Comparison of ENCODE assay signal across 2 cellular contexts in the genomic region with DNA sequence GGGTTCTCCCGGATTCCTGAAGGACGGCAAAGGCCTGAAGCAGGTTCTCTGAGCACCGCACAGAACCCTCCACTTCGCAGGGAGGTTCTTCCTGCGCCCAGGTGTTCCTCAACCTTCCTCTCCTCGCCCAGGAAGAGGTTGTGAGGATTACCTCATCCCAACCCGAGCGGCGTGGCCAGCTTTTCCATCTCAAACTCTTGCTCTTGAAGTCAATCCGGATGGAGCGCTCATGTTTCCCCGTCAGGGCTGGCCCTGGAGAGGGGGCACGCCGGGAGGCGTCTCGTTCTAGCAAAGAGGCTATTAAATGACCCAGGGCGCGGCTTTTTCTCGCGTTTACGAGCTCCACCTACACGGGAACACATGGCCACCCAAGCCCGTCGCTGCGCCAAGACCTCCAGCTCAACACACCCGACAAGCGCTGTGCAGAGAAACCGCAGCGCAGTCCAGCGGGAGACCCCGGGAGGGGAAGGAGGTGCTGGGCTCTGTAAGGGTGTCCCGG.
TF ChIP-seq lines count a peak whose summit lies in the region.

No MANE protein-coding gene starts in this region.

TF ChIP-seq in SK-N-SH treated with all-trans-retinoic acid at 6 μM for 48 hours, 23 proteins besides CTCF, POLR2A, EP300 and RAD21 (continued from another document):
- TF ChIP-seq, protein P1, sequence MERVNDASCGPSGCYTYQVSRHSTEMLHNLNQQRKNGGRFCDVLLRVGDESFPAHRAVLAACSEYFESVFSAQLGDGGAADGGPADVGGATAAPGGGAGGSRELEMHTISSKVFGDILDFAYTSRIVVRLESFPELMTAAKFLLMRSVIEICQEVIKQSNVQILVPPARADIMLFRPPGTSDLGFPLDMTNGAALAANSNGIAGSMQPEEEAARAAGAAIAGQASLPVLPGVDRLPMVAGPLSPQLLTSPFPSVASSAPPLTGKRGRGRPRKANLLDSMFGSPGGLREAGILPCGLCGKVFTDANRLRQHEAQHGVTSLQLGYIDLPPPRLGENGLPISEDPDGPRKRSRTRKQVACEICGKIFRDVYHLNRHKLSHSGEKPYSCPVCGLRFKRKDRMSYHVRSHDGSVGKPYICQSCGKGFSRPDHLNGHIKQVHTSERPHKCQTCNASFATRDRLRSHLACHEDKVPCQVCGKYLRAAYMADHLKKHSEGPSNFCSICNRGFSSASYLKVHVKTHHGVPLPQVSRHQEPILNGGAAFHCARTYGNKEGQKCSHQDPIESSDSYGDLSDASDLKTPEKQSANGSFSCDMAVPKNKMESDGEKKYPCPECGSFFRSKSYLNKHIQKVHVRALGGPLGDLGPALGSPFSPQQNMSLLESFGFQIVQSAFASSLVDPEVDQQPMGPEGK (CRISPR knock-in tag; IDR thresholded peaks at IDR 0.05; ENCODE audit: borderline replicate concordance): peak; percentile 57; the same call in 1 of the 2 replicates
TF ChIP-seq in SK-N-SH treated with all-trans-retinoic acid at 6 μM for 48 hours: peak in this region for 7.

TF ChIP-seq in H1, 55 proteins besides CTCF, POLR2A, EP300 and RAD21 (continued from another document):
- TF ChIP-seq, protein P2, sequence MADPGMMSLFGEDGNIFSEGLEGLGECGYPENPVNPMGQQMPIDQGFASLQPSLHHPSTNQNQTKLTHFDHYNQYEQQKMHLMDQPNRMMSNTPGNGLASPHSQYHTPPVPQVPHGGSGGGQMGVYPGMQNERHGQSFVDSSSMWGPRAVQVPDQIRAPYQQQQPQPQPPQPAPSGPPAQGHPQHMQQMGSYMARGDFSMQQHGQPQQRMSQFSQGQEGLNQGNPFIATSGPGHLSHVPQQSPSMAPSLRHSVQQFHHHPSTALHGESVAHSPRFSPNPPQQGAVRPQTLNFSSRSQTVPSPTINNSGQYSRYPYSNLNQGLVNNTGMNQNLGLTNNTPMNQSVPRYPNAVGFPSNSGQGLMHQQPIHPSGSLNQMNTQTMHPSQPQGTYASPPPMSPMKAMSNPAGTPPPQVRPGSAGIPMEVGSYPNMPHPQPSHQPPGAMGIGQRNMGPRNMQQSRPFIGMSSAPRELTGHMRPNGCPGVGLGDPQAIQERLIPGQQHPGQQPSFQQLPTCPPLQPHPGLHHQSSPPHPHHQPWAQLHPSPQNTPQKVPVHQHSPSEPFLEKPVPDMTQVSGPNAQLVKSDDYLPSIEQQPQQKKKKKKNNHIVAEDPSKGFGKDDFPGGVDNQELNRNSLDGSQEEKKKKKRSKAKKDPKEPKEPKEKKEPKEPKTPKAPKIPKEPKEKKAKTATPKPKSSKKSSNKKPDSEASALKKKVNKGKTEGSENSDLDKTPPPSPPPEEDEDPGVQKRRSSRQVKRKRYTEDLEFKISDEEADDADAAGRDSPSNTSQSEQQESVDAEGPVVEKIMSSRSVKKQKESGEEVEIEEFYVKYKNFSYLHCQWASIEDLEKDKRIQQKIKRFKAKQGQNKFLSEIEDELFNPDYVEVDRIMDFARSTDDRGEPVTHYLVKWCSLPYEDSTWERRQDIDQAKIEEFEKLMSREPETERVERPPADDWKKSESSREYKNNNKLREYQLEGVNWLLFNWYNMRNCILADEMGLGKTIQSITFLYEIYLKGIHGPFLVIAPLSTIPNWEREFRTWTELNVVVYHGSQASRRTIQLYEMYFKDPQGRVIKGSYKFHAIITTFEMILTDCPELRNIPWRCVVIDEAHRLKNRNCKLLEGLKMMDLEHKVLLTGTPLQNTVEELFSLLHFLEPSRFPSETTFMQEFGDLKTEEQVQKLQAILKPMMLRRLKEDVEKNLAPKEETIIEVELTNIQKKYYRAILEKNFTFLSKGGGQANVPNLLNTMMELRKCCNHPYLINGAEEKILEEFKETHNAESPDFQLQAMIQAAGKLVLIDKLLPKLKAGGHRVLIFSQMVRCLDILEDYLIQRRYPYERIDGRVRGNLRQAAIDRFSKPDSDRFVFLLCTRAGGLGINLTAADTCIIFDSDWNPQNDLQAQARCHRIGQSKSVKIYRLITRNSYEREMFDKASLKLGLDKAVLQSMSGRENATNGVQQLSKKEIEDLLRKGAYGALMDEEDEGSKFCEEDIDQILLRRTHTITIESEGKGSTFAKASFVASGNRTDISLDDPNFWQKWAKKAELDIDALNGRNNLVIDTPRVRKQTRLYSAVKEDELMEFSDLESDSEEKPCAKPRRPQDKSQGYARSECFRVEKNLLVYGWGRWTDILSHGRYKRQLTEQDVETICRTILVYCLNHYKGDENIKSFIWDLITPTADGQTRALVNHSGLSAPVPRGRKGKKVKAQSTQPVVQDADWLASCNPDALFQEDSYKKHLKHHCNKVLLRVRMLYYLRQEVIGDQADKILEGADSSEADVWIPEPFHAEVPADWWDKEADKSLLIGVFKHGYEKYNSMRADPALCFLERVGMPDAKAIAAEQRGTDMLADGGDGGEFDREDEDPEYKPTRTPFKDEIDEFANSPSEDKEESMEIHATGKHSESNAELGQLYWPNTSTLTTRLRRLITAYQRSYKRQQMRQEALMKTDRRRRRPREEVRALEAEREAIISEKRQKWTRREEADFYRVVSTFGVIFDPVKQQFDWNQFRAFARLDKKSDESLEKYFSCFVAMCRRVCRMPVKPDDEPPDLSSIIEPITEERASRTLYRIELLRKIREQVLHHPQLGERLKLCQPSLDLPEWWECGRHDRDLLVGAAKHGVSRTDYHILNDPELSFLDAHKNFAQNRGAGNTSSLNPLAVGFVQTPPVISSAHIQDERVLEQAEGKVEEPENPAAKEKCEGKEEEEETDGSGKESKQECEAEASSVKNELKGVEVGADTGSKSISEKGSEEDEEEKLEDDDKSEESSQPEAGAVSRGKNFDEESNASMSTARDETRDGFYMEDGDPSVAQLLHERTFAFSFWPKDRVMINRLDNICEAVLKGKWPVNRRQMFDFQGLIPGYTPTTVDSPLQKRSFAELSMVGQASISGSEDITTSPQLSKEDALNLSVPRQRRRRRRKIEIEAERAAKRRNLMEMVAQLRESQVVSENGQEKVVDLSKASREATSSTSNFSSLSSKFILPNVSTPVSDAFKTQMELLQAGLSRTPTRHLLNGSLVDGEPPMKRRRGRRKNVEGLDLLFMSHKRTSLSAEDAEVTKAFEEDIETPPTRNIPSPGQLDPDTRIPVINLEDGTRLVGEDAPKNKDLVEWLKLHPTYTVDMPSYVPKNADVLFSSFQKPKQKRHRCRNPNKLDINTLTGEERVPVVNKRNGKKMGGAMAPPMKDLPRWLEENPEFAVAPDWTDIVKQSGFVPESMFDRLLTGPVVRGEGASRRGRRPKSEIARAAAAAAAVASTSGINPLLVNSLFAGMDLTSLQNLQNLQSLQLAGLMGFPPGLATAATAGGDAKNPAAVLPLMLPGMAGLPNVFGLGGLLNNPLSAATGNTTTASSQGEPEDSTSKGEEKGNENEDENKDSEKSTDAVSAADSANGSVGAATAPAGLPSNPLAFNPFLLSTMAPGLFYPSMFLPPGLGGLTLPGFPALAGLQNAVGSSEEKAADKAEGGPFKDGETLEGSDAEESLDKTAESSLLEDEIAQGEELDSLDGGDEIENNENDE (IDR thresholded peaks at IDR 0.05; ENCODE audit: insufficient replicate concordance, low read length): no peak
- TF ChIP-seq KDM5A (IDR thresholded peaks at IDR 0.05; ENCODE audit: low read length): no peak
- TF ChIP-seq, protein P3, sequence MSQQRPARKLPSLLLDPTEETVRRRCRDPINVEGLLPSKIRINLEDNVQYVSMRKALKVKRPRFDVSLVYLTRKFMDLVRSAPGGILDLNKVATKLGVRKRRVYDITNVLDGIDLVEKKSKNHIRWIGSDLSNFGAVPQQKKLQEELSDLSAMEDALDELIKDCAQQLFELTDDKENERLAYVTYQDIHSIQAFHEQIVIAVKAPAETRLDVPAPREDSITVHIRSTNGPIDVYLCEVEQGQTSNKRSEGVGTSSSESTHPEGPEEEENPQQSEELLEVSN (IDR thresholded peaks at IDR 0.05): no peak; the same call in 1 of the 2 replicates
- 0 out of 4 replicates have a peak, but pooled peaks of 1 of the 2 experiments have one; percentile 10 for TF ChIP-seq SIN3A (conservative IDR thresholded peaks at IDR 0.05 in 1 of 2, IDR thresholded peaks at IDR 0.05 in 1 of 2; ENCODE audit: low read depth in 1 of 2, low read length in 2 of 2)
- TF ChIP-seq EZH2 (IDR thresholded peaks at IDR 0.05; ENCODE audit: low read depth, low read length, severe bottlenecking): no peak
- TF ChIP-seq ASH2L (IDR thresholded peaks at IDR 0.05; ENCODE audit: low read length): peak; percentile 68
- no peak for TF ChIP-seq SP2 (IDR thresholded peaks at IDR 0.05; ENCODE audit: low read length)
- TF ChIP-seq JUN (IDR thresholded peaks at IDR 0.05; ENCODE audit: low read depth, low read length): no peak
